ENCODE assay signal across 34 cellular contexts in the genomic region with DNA sequence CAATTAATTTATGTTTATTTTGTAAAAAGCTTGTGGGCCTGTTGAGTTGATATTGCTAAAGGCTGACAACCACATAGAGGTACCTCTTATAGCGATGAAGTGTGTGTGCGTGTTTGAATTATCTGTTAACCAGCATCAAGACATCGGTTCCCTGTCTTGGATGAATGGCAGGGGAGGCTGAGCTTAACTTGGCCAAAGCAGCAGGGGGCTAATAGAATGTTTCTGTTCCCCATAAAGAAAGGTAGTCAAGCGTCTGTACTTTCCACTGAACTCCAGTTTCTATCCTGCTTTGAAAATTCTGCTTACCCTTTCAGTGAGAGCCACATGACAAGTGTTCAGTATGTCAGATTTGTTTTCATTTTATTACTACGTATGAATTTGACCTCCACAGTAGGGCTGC.
DNase-seq lines count a peak whose midpoint lies in the region; ATAC-seq and TF ChIP-seq lines count a peak whose summit lies in the region.
"Had no signal": no experiment of that assay in that cellular context is flagged by ENCODE, and none has a peak within 500 bp of the region (broad histone marks: within the 10 kb centered on the region; RNA-seq: fewer than 3 reads in every experiment).

No MANE protein-coding gene starts in this region.

- DNase-seq in NCI-H2107 treated with DMSO at 0.1 percent for 48 hours (lab: John Stamatoyannopoulos, UW; ENCODE audit: unreplicated experiment) = peak; percentile 54
- no peak for DNase-seq in NCI-H2107 (lab: John Stamatoyannopoulos, UW)
- DNase-seq in NCI-H69 (lab: John Stamatoyannopoulos, UW) = peak; percentile 83
- no peak for DNase-seq in memory B cell (ENCODE audit: low spot score in 2 of 2)
- no peak for DNase-seq in esophagus squamous epithelium (lab: John Stamatoyannopoulos, UW)
- DNase-seq in SIG-M5 (lab: John Stamatoyannopoulos, UW) = no peak
- no peak for DNase-seq in AG20443 (ENCODE audit: low spot score)
- DNase-seq in osteocyte (ENCODE audit: extremely low spot score, unreplicated experiment) = no peak
- DNase-seq: activated CD4-positive, alpha-beta T cell treated with anti-CD3 and anti-CD28 coated beads, Interleukin-2, amount 10 ng/mL, durations not matched to agents 24 days and 14 days; activated CD8-positive, alpha-beta memory T cell treated with anti-CD3 and anti-CD28 coated beads for 24 hours; activated naive CD4-positive, alpha-beta T cell treated with anti-CD3 and anti-CD28 coated beads, Interleukin-2, amount 50 U/mL, for 16 hours; activated T-cell treated with anti-CD3 and anti-CD28 coated beads for 4 hours; Calu3; dermis blood vessel endothelial cell; DMS79; foreskin keratinocyte; heart right ventricle; kidney glomerular epithelial cell; NCI-H1048; NCI-H1694 treated with DMSO at 0.1 percent for 48 hours; NCI-H526 treated with DMSO at 0.1 percent for 48 hours; Peyer's patch; SHP77; stimulated activated CD4-positive, alpha-beta T cell treated with anti-CD3 and anti-CD28 coated beads, Interleukin-15, amount 100 ng/mL, for 24 hours; substantia nigra; upper lobe of left lung had no signal

- H3K27me3 ChIP-seq in esophagus squamous epithelium = no peaks in the 10 kb centered on the region
- H3K27me3 ChIP-seq: esophagus muscularis mucosa, foreskin keratinocyte, heart right ventricle, Peyer's patch, upper lobe of left lung had no signal

- ATAC-seq in memory B cell (ENCODE audit: low read depth) = peak; percentile 17
- ATAC-seq: foreskin keratinocyte; heart right ventricle; stimulated activated effector memory CD8-positive, alpha-beta T cell treated with anti-CD3 and anti-CD28 coated beads, Interleukin-12 subunit alpha, Interleukin-12 subunit beta, amount 100 ng/mL, for 72 hours had no signal

- no peaks in the 10 kb centered on the region for H3K36me3 ChIP-seq in esophagus squamous epithelium
- H3K36me3 ChIP-seq: esophagus muscularis mucosa, heart right ventricle, Peyer's patch, upper lobe of left lung had no signal

- intact Hi-C loops in esophagus squamous epithelium (cut with DNase I) = no loop called here

- no peak overlapping the region for H3K27ac ChIP-seq in esophagus squamous epithelium
- H3K27ac ChIP-seq: 22Rv1, esophagus muscularis mucosa, foreskin keratinocyte, heart right ventricle, Peyer's patch, upper lobe of left lung, VCaP had no signal

- TF ChIP-seq POLR2A in esophagus squamous epithelium (IDR thresholded peaks at IDR 0.05) = no peak

- TF ChIP-seq CTCF in esophagus squamous epithelium (IDR thresholded peaks at IDR 0.05) (no peak), osteocyte (IDR thresholded peaks at IDR 0.05) (no peak)

- H3K4me1 ChIP-seq in esophagus squamous epithelium = peaks cover 3 to 36% (median 14%) of the 10 kb centered on the region in 3 donors
- H3K4me1 ChIP-seq: foreskin keratinocyte, Peyer's patch, upper lobe of left lung had no signal

- H3K27ac Mint-ChIP-seq in memory B cell (peak overlapping the region; percentile 22), osteocyte (ENCODE audit: unreplicated experiment) (no peak overlapping the region)
- H3K27ac Mint-ChIP-seq: activated CD4-positive, alpha-beta T cell treated with anti-CD3 and anti-CD28 coated beads, Interleukin-2, amount 10 ng/mL, durations not matched to agents 24 days and 14 days; activated T-helper 2 cell treated with anti-CD3 and anti-CD28 coated beads, Interferon-gamma antibody, Interleukin-2, Interleukin-4, amounts not matched to agents 10 μg/mL and 5 μg/mL and 100 μg/mL, durations not matched to agents 14 hours and 24 hours and 36 hours; mesothelial cell of epicardium; stimulated activated effector memory CD8-positive, alpha-beta T cell treated with anti-CD3 and anti-CD28 coated beads, Interleukin-12 subunit alpha, Interleukin-12 subunit beta, amount 100 ng/mL, for 72 hours; T-helper 2 cell treated with Interferon-gamma antibody and Interleukin-4, amounts not matched to agents 5 μg/mL and 100 μg/mL, for 36 hours had no signal

- no peaks in the 10 kb centered on the region for H3K9me3 ChIP-seq in esophagus squamous epithelium
- H3K9me3 ChIP-seq: esophagus muscularis mucosa, heart right ventricle, Peyer's patch, upper lobe of left lung had no signal

- H3K4me3 Mint-ChIP-seq in memory B cell (no peak overlapping the region), osteocyte (ENCODE audit: unreplicated experiment) (no peak overlapping the region)
- H3K4me3 Mint-ChIP-seq: activated CD4-positive, alpha-beta T cell treated with anti-CD3 and anti-CD28 coated beads, Interleukin-2, amount 10 ng/mL, durations not matched to agents 24 days and 14 days; mesothelial cell of epicardium; stimulated activated effector memory CD8-positive, alpha-beta T cell treated with anti-CD3 and anti-CD28 coated beads, Interleukin-12 subunit alpha, Interleukin-12 subunit beta, amount 100 ng/mL, for 72 hours; T-helper 2 cell treated with Interferon-gamma antibody and Interleukin-4, amounts not matched to agents 5 μg/mL and 100 μg/mL, for 36 hours had no signal

- H3K4me1 Mint-ChIP-seq in memory B cell (peaks cover 9% of the 10 kb centered on the region), osteocyte (ENCODE audit: unreplicated experiment) (peaks cover 29% of the 10 kb centered on the region)
- H3K4me1 Mint-ChIP-seq: activated CD4-positive, alpha-beta T cell treated with anti-CD3 and anti-CD28 coated beads, Interleukin-2, amount 10 ng/mL, durations not matched to agents 24 days and 14 days; stimulated activated effector memory CD8-positive, alpha-beta T cell treated with anti-CD3 and anti-CD28 coated beads, Interleukin-12 subunit alpha, Interleukin-12 subunit beta, amount 100 ng/mL, for 72 hours had no signal

- peaks cover 2% of the 10 kb centered on the region for H3K27me3 Mint-ChIP-seq in memory B cell
- no peaks in the 10 kb centered on the region for H3K27me3 Mint-ChIP-seq in osteocyte (ENCODE audit: unreplicated experiment)

- H3K36me3 Mint-ChIP-seq in memory B cell (no peaks in the 10 kb centered on the region), osteocyte (ENCODE audit: unreplicated experiment) (no peaks in the 10 kb centered on the region)
- H3K36me3 Mint-ChIP-seq: brain; stimulated activated effector memory CD8-positive, alpha-beta T cell treated with anti-CD3 and anti-CD28 coated beads, Interleukin-12 subunit alpha, Interleukin-12 subunit beta, amount 100 ng/mL, for 72 hours had no signal

- H3K9me3 Mint-ChIP-seq in memory B cell (no peaks in the 10 kb centered on the region), osteocyte (ENCODE audit: unreplicated experiment) (no peaks in the 10 kb centered on the region)
- H3K9me3 Mint-ChIP-seq: activated CD4-positive, alpha-beta T cell treated with anti-CD3 and anti-CD28 coated beads, Interleukin-2, amount 10 ng/mL, durations not matched to agents 24 days and 14 days; activated T-helper 2 cell treated with anti-CD3 and anti-CD28 coated beads, Interferon-gamma antibody, Interleukin-2, Interleukin-4, amounts not matched to agents 10 μg/mL and 5 μg/mL and 100 μg/mL, durations not matched to agents 14 hours and 24 hours and 36 hours; brain; mesothelial cell of epicardium; stimulated activated effector memory CD8-positive, alpha-beta T cell treated with anti-CD3 and anti-CD28 coated beads, Interleukin-12 subunit alpha, Interleukin-12 subunit beta, amount 100 ng/mL, for 72 hours; T-helper 2 cell treated with Interferon-gamma antibody and Interleukin-4, amounts not matched to agents 5 μg/mL and 100 μg/mL, for 36 hours had no signal

- 82 to 91% methylated on average over 5 of the region's 5 CpGs for WGBS in esophagus squamous epithelium, 2 donors

- H3K4me3 ChIP-seq in esophagus squamous epithelium = no peak overlapping the region
- H3K4me3 ChIP-seq: esophagus muscularis mucosa, heart right ventricle, Peyer's patch, upper lobe of left lung had no signal

Comparison
In these comparisons a context has a peak if more than half of its experiments do, and no peak if none do; other contexts are left out.
1. DNase-seq: peak in NCI-H2107 treated with DMSO at 0.1 percent for 48 hours (single experiment) and NCI-H69 (single experiment); none in NCI-H2107 (single experiment), memory B cell (0 of 2), esophagus squamous epithelium (single experiment), SIG-M5 (single experiment), AG20443 (single experiment) and osteocyte (single experiment).